In the genomic region with DNA sequence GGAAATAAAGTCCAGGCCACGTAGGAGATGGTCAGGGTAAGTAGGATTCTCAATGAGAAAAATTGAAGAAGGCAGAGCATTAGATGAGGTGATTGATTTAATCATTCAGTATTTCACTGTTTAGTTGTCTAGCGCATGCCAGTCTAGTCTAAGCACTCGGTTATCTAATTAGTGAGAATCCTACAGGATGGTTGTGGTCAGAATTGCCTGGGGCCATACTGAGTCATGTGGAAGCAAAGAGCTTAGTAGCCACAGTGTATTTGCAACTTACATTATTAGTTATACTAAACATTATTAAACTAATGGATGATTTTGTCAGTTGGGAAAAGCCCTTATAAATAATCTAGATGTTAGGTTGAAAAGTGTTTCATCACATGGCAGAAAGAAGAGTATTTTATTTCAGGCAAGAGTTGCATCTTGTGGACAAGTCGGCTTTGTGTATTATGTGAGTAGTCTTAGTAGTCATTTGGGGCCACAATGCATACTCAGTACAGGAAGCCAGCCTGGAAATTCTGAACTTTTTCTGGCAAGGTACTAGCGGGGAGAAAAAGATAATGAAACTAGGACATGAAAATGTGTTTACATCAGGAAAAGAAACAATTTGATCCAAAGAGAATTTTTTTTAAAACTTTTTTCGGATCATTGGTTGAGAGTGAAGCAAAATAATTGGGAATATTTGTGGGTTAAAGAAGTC, we compare ENCODE assay signal across 1 cellular context.
TF ChIP-seq lines count a peak whose summit lies in the region.

No MANE protein-coding gene starts in this region.

TF ChIP-seq in K562, 482 proteins besides CTCF, POLR2A, EP300 and RAD21 (continued from another document):
- TF ChIP-seq TAF7 (tag; IDR thresholded peaks at IDR 0.05) (no peak), ETV1 (tag; conservative IDR thresholded peaks at IDR 0.05; ENCODE audit: low read depth) (no peak), ZNF444 (CRISPR knock-in tag; IDR thresholded peaks at IDR 0.05) (no peak), CHD4 (IDR thresholded peaks at IDR 0.05; ENCODE audit: insufficient read depth, insufficient replicate concordance, low read depth, low read length, poor library complexity, severe bottlenecking) (no peak), PPARD (CRISPR knock-in tag; IDR thresholded peaks at IDR 0.05) (no peak), ZNF324 (CRISPR knock-in tag; IDR thresholded peaks at IDR 0.05) (no peak), FOXM1 (IDR thresholded peaks at IDR 0.05; ENCODE audit: low read depth) (no peak), FOXM1 (CRISPR knock-in tag; IDR thresholded peaks at IDR 0.05; ENCODE audit: low read depth) (no peak), EZH2 (IDR thresholded peaks at IDR 0.05; ENCODE audit: borderline replicate concordance, low read depth, low read length) (no peak), RFX5 (IDR thresholded peaks at IDR 0.05; ENCODE audit: low read depth, low read length) (no peak), NCOR1 (IDR thresholded peaks at IDR 0.05) (no peak), TGIF2 (CRISPR knock-in tag; IDR thresholded peaks at IDR 0.05) (no peak), GATAD2B (IDR thresholded peaks at IDR 0.05; ENCODE audit: borderline replicate concordance) (no peak), MAFK (IDR thresholded peaks at IDR 0.05; ENCODE audit: low read length) (no peak), E4F1 (CRISPR knock-in tag; IDR thresholded peaks at IDR 0.05; ENCODE audit: borderline replicate concordance) (no peak), NFE2L1 (tag; IDR thresholded peaks at IDR 0.05; ENCODE audit: borderline replicate concordance, low read depth) (no peak)
- TF ChIP-seq, protein P1, sequence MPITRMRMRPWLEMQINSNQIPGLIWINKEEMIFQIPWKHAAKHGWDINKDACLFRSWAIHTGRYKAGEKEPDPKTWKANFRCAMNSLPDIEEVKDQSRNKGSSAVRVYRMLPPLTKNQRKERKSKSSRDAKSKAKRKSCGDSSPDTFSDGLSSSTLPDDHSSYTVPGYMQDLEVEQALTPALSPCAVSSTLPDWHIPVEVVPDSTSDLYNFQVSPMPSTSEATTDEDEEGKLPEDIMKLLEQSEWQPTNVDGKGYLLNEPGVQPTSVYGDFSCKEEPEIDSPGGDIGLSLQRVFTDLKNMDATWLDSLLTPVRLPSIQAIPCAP (CRISPR knock-in tag; IDR thresholded peaks at IDR 0.05; ENCODE audit: borderline replicate concordance): no peak
- TF ChIP-seq, protein P2, sequence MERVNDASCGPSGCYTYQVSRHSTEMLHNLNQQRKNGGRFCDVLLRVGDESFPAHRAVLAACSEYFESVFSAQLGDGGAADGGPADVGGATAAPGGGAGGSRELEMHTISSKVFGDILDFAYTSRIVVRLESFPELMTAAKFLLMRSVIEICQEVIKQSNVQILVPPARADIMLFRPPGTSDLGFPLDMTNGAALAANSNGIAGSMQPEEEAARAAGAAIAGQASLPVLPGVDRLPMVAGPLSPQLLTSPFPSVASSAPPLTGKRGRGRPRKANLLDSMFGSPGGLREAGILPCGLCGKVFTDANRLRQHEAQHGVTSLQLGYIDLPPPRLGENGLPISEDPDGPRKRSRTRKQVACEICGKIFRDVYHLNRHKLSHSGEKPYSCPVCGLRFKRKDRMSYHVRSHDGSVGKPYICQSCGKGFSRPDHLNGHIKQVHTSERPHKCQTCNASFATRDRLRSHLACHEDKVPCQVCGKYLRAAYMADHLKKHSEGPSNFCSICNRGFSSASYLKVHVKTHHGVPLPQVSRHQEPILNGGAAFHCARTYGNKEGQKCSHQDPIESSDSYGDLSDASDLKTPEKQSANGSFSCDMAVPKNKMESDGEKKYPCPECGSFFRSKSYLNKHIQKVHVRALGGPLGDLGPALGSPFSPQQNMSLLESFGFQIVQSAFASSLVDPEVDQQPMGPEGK (CRISPR knock-in tag; IDR thresholded peaks at IDR 0.05; ENCODE audit: borderline replicate concordance): no peak
- TF ChIP-seq, protein P3, sequence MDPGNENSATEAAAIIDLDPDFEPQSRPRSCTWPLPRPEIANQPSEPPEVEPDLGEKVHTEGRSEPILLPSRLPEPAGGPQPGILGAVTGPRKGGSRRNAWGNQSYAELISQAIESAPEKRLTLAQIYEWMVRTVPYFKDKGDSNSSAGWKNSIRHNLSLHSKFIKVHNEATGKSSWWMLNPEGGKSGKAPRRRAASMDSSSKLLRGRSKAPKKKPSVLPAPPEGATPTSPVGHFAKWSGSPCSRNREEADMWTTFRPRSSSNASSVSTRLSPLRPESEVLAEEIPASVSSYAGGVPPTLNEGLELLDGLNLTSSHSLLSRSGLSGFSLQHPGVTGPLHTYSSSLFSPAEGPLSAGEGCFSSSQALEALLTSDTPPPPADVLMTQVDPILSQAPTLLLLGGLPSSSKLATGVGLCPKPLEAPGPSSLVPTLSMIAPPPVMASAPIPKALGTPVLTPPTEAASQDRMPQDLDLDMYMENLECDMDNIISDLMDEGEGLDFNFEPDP (CRISPR knock-in tag; IDR thresholded peaks at IDR 0.05): no peak
- TF ChIP-seq, protein P4, sequence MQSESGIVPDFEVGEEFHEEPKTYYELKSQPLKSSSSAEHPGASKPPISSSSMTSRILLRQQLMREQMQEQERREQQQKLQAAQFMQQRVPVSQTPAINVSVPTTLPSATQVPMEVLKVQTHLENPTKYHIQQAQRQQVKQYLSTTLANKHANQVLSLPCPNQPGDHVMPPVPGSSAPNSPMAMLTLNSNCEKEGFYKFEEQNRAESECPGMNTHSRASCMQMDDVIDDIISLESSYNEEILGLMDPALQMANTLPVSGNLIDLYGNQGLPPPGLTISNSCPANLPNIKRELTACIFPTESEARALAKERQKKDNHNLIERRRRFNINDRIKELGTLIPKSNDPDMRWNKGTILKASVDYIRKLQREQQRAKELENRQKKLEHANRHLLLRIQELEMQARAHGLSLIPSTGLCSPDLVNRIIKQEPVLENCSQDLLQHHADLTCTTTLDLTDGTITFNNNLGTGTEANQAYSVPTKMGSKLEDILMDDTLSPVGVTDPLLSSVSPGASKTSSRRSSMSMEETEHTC (IDR thresholded peaks at IDR 0.05): no peak
